ENCODE assay signal across 11 cellular contexts in genomic region chrX:115226929-115227328, GRCh38. TPM values are rescaled to one million over a fixed set of nuclear protein-coding genes. Genes with fewer than 3 reads are reported as not detected.
DNase-seq lines count a peak whose midpoint lies in the region; ATAC-seq and TF ChIP-seq lines count a peak whose summit lies in the region.
"Had no signal": no experiment of that assay in that cellular context is flagged by ENCODE, and none has a peak within 500 bp of the region (broad histone marks: within the 10 kb centered on the region; RNA-seq: fewer than 3 reads in every experiment).

No MANE protein-coding gene starts in this region.

- peaks cover 3% of the 10 kb centered on the region for H3K27me3 Mint-ChIP-seq in activated CD4-positive, alpha-beta T cell treated with anti-CD3 and anti-CD28 coated beads, Interleukin-2, amount 10 ng/mL, durations not matched to agents 24 days and 14 days

- no peak overlapping the region for H3K4me3 Mint-ChIP-seq in activated CD4-positive, alpha-beta T cell treated with anti-CD3 and anti-CD28 coated beads, Interleukin-2, amount 10 ng/mL, durations not matched to agents 24 days and 14 days
- H3K4me3 Mint-ChIP-seq: naive B cell had no signal

- H3K9me3 Mint-ChIP-seq in activated CD4-positive, alpha-beta T cell treated with anti-CD3 and anti-CD28 coated beads, Interleukin-2, amount 10 ng/mL, durations not matched to agents 24 days and 14 days, result no peaks in the 10 kb centered on the region
- H3K9me3 Mint-ChIP-seq: activated T-helper 2 cell treated with anti-CD3 and anti-CD28 coated beads, Interferon-gamma antibody, Interleukin-2, Interleukin-4, amounts not matched to agents 10 μg/mL and 5 μg/mL and 100 μg/mL, durations not matched to agents 14 hours and 24 hours and 36 hours had no signal

- H3K36me3 Mint-ChIP-seq in activated CD4-positive, alpha-beta T cell treated with anti-CD3 and anti-CD28 coated beads, Interleukin-2, amount 10 ng/mL, durations not matched to agents 24 days and 14 days (ENCODE audit: low read depth), result no peaks in the 10 kb centered on the region
- H3K36me3 Mint-ChIP-seq: naive B cell had no signal

- intact Hi-C loops in activated CD4-positive, alpha-beta T cell treated with anti-CD3 and anti-CD28 coated beads, Interleukin-2, amount 10 ng/mL, durations not matched to agents 24 days and 14 days (cut with micrococcal nuclease), result no loop called here
- intact Hi-C loops in Right ventricle myocardium inferior (cut with DNase I), result no loop called here

- in situ Hi-C loops in astrocyte of the cerebellum (cut with HindIII; ENCODE audit: low sequenced_read_pairs), result no loop called here

- no peak overlapping the region for H3K27ac Mint-ChIP-seq in activated CD4-positive, alpha-beta T cell treated with anti-CD3 and anti-CD28 coated beads, Interleukin-2, amount 10 ng/mL, durations not matched to agents 24 days and 14 days
- H3K27ac Mint-ChIP-seq: activated T-helper 2 cell treated with anti-CD3 and anti-CD28 coated beads, Interferon-gamma antibody, Interleukin-2, Interleukin-4, amounts not matched to agents 10 μg/mL and 5 μg/mL and 100 μg/mL, durations not matched to agents 14 hours and 24 hours and 36 hours; naive B cell had no signal

- TF ChIP-seq CTCF in GM12864 (IDR thresholded peaks at IDR 0.05; ENCODE audit: low read depth, low read length, missing control alignments) (peak; percentile 36), astrocyte of the cerebellum (IDR thresholded peaks at IDR 0.05; ENCODE audit: low read depth, low read length, missing control alignments) (peak; percentile 56)

- ATAC-seq in HG02884 (IDR thresholded peaks at IDR 0.05; ENCODE audit: unreplicated experiment) (no peak), Right ventricle myocardium inferior (no peak)

- DNase-seq in GM12864 (ENCODE audit: low read depth) (no peak), M059J (ENCODE audit: low read depth) (peak; percentile 68), astrocyte of the cerebellum (ENCODE audit: low read depth) (no peak), myocyte (ENCODE audit: low read depth) (peak; percentile 1), midbrain (lab: John Stamatoyannopoulos, UW) (no peak), Right ventricle myocardium inferior (ENCODE audit: missing footprints) (no peak)
- DNase-seq in activated CD4-positive, alpha-beta T cell treated with anti-CD3 and anti-CD28 coated beads, Interleukin-2, amount 10 ng/mL, durations not matched to agents 24 days and 14 days, result no peak
- DNase-seq: naive B cell had no signal

- H3K4me3 ChIP-seq in GM12864 (ENCODE audit: low read depth, low read length), result no peak overlapping the region
- no peak overlapping the region for H3K4me3 ChIP-seq in astrocyte of the cerebellum (ENCODE audit: low read depth, low read length)

- no peaks in the 10 kb centered on the region for H3K4me1 Mint-ChIP-seq in activated CD4-positive, alpha-beta T cell treated with anti-CD3 and anti-CD28 coated beads, Interleukin-2, amount 10 ng/mL, durations not matched to agents 24 days and 14 days
- H3K4me1 Mint-ChIP-seq: naive B cell had no signal

RNA-seq across cellular contexts. Expression of gene LRCH2, which starts 7.0 kb away (rescaled TPM):
- 8.7 and 15.8 TPM in 2 replicates for total RNA-seq in M059J (2014; rRNA removed; shearing (Covaris generic))
- total RNA-seq in myocyte (not detected in 2 replicates), Right ventricle myocardium inferior (1.4 TPM)
- polyA plus RNA-seq in myocyte (2012), result not detected
- total RNA-seq in activated CD4-positive, alpha-beta T cell treated with anti-CD3 and anti-CD28 coated beads, Interleukin-2, amount 10 ng/mL, durations not matched to agents 24 days and 14 days, result not detected in 2 replicates
- total RNA-seq: activated T-helper 2 cell treated with anti-CD3 and anti-CD28 coated beads, Interferon-gamma antibody, Interleukin-2, Interleukin-4, amounts not matched to agents 10 μg/mL and 5 μg/mL and 100 μg/mL, durations not matched to agents 14 hours and 24 hours and 36 hours had no signal

RNA-seq across cellular contexts. Expression of gene RBMXL3, which starts 37.7 kb away (rescaled TPM):
- total RNA-seq in M059J (2014; rRNA removed; shearing (Covaris generic)), result not detected in 2 replicates
- total RNA-seq in myocyte (not detected in 2 replicates), Right ventricle myocardium inferior (not detected)
- polyA plus RNA-seq in myocyte (2012), result not detected
- total RNA-seq in activated CD4-positive, alpha-beta T cell treated with anti-CD3 and anti-CD28 coated beads, Interleukin-2, amount 10 ng/mL, durations not matched to agents 24 days and 14 days, result not detected in 2 replicates
- total RNA-seq: activated T-helper 2 cell treated with anti-CD3 and anti-CD28 coated beads, Interferon-gamma antibody, Interleukin-2, Interleukin-4, amounts not matched to agents 10 μg/mL and 5 μg/mL and 100 μg/mL, durations not matched to agents 14 hours and 24 hours and 36 hours had no signal
- polyA plus RNA-seq: thymus had no signal

Comparison
In these comparisons a context has a peak if more than half of its experiments do, and no peak if none do; other contexts are left out.
1. DNase-seq: peak in M059J (single experiment) and myocyte (single experiment); none in GM12864 (single experiment), astrocyte of the cerebellum (single experiment), midbrain (single experiment), activated CD4-positive, alpha-beta T cell treated with anti-CD3 and anti-CD28 coated beads, Interleukin-2, amount 10 ng/mL, durations not matched to agents 24 days and 14 days (single experiment) and Right ventricle myocardium inferior (single experiment).